Comparison of ENCODE assay signal across 8 cellular contexts in the genomic region with DNA sequence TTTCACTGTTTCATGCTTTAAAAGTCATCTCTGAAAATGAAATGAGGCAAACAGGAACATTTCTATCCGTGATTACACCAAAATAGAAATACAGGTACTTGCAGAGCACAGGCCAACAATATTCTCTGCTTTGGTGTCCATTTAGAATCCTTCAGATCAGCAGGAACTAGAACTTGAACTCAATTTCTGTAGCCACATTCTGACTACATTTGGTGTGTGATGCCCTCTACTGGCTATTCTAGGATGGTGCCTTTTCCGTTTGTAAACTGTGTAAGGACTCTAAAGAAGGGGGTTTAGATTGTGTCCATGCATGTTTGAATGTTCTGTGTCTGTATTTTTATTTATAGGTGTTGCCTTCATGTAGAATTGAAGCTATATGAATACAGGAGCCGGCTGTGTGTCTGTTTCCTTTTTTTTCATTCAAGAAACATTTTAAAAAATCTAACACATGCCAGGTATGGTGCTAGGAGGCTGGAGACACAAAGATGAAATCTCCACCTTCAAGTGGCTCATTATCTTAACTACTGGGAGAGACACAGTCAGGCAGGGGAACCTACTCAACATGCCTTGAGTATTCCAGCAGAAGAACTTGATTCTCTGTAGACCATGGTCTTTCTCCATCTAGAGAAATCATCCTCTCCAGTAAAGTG. TPM values are rescaled to one million over a fixed set of nuclear protein-coding genes. Genes with fewer than 3 reads are reported as not detected.
DNase-seq lines count a peak whose midpoint lies in the region; ATAC-seq, FAIRE-seq and TF ChIP-seq lines count a peak whose summit lies in the region.

No MANE protein-coding gene starts in this region.

- H3K4me3 ChIP-seq in DOHH2 (ENCODE audit: low read length) (no peak overlapping the region), KMS-11 (IDR thresholded peaks at IDR 0.05; ENCODE audit: insufficient read depth, low read depth, low read length) (no peak overlapping the region), OCI-LY7 (ENCODE audit: low read depth, low read length, poor library complexity, severe bottlenecking) (no peak overlapping the region), pancreas (no peak overlapping the region)

- H3K36me3 ChIP-seq in DOHH2 (ENCODE audit: control insufficient read depth, low read length) (no peaks in the 10 kb centered on the region), KMS-11 (ENCODE audit: insufficient read depth) (no peaks in the 10 kb centered on the region), OCI-LY7 (ENCODE audit: insufficient read depth, low read length) (no peaks in the 10 kb centered on the region), pancreas (no peaks in the 10 kb centered on the region)

- TF ChIP-seq CTCF in DOHH2 (IDR thresholded peaks at IDR 0.05; ENCODE audit: low read depth, low read length, poor library complexity, severe bottlenecking) (peak; percentile 86), KMS-11 (conservative IDR thresholded peaks at IDR 0.05; ENCODE audit: low read depth, low read length) (peak; percentile 70), OCI-LY7 (conservative IDR thresholded peaks at IDR 0.05; ENCODE audit: low read length) (peak; percentile 96), pancreas (IDR thresholded peaks at IDR 0.05) (peak; percentile 64 to 79 (median 71))

- H3K9me2 ChIP-seq in DOHH2 (replicated peaks; ENCODE audit: control insufficient read depth, low read length), result no peaks in the 10 kb centered on the region
- no peaks in the 10 kb centered on the region for H3K9me2 ChIP-seq in OCI-LY7 (ENCODE audit: insufficient read depth, low read length)

- CTCF ChIA-PET in OCI-LY7 (lab: Charles Lee; ENCODE audit: unreplicated experiment), result no interaction called here
- CTCF ChIA-PET in activated naive CD4-positive, alpha-beta T cell treated with anti-CD3 and anti-CD28 coated beads for 36 hours (lab: Charles Lee), result interaction anchor here (0.6 to 6.8 kb wide), 19 partner anchors 9 to 504 kb away, joined by 3 to 52 read pairs (median 4); no protein-coding TSS in a partner anchor

- no peak overlapping the region for H3K4me3 Mint-ChIP-seq in activated naive CD4-positive, alpha-beta T cell treated with anti-CD3 and anti-CD28 coated beads for 36 hours

- no peaks in the 10 kb centered on the region for H3K36me3 Mint-ChIP-seq in activated naive CD4-positive, alpha-beta T cell treated with anti-CD3 and anti-CD28 coated beads for 36 hours (ENCODE audit: low read depth)

- H3K27ac ChIP-seq in DOHH2 (ENCODE audit: low read depth, low read length) (no peak overlapping the region), KMS-11 (no peak overlapping the region), OCI-LY7 (ENCODE audit: low read depth, low read length, poor library complexity, severe bottlenecking) (no peak overlapping the region), pancreas (no peak overlapping the region)

- peak; percentile 94 for FAIRE-seq in pancreas (lab: Jason Lieb, UNC)

- ATAC-seq in GM21717 (IDR thresholded peaks at IDR 0.05; ENCODE audit: unreplicated experiment), result peak; percentile 73
- ATAC-seq in pancreas, result peak; percentile 86 to 98 (median 94)
- ATAC-seq in GM18520 (IDR thresholded peaks at IDR 0.05; ENCODE audit: unreplicated experiment), result no peak

- H3K4me2 ChIP-seq in DOHH2 (ENCODE audit: low read length), result no peak overlapping the region
- H3K4me2 ChIP-seq in KMS-11, result no peak overlapping the region
- no peak overlapping the region for H3K4me2 ChIP-seq in OCI-LY7 (ENCODE audit: low read length)

- no peaks in the 10 kb centered on the region for H3K27me3 Mint-ChIP-seq in activated naive CD4-positive, alpha-beta T cell treated with anti-CD3 and anti-CD28 coated beads for 36 hours (ENCODE audit: low read depth)

- H2AFZ ChIP-seq in KMS-11 (ENCODE audit: low read depth), result no peak overlapping the region
- no peak overlapping the region for H2AFZ ChIP-seq in OCI-LY7 (ENCODE audit: low read length)

- no peak overlapping the region for H3K9ac ChIP-seq in KMS-11

- BruUV-seq in OCI-LY7 (replicated peaks; lab: Mats Ljungman, UMichigan), result no TSS peak

- no peaks in the 10 kb centered on the region for H3F3A ChIP-seq in DOHH2 (ENCODE audit: control insufficient read depth, insufficient read depth)

- H3K4me1 Mint-ChIP-seq in activated naive CD4-positive, alpha-beta T cell treated with anti-CD3 and anti-CD28 coated beads for 36 hours (ENCODE audit: low read depth), result peaks cover 12% of the 10 kb centered on the region

- peaks cover 11% of the 10 kb centered on the region for H3K4me1 ChIP-seq in DOHH2 (ENCODE audit: control insufficient read depth, low read length)
- H3K4me1 ChIP-seq in KMS-11 (ENCODE audit: low read depth, poor library complexity, severe bottlenecking), result no peaks in the 10 kb centered on the region
- H3K4me1 ChIP-seq in OCI-LY7 (ENCODE audit: insufficient read depth, low read length, poor library complexity, severe bottlenecking), result peaks cover 8% of the 10 kb centered on the region
- H3K4me1 ChIP-seq in pancreas, result peaks cover 0 to 11% (median 0%) of the 10 kb centered on the region in 3 donors

- H3K9me3 ChIP-seq in DOHH2 (ENCODE audit: control insufficient read depth, insufficient read depth, low read length) (no peaks in the 10 kb centered on the region), OCI-LY7 (ENCODE audit: low read length) (no peaks in the 10 kb centered on the region), pancreas (no peaks in the 10 kb centered on the region)

- H3K27me3 ChIP-seq in DOHH2 (ENCODE audit: control insufficient read depth, low read length) (peaks cover 4% of the 10 kb centered on the region), KMS-11 (ENCODE audit: insufficient read depth, low read depth) (no peaks in the 10 kb centered on the region), pancreas (no peaks in the 10 kb centered on the region)

- H4K20me1 ChIP-seq in DOHH2 (ENCODE audit: control insufficient read depth, insufficient read depth, low read depth, low read length) (no peaks in the 10 kb centered on the region), KMS-11 (ENCODE audit: insufficient read depth) (no peaks in the 10 kb centered on the region), OCI-LY7 (ENCODE audit: insufficient read depth, low read length) (no peaks in the 10 kb centered on the region)

- H3K27ac Mint-ChIP-seq in activated naive CD4-positive, alpha-beta T cell treated with anti-CD3 and anti-CD28 coated beads for 36 hours, result no peak overlapping the region

- WGBS in pancreas, 2 donors, result 1 to 3% methylated on average over 3 of the region's 3 CpGs

- DNase-seq in OCI-LY7 (ENCODE audit: low spot score) (peak; percentile 81), germinal center (ENCODE audit: low spot score) (peak; percentile 70), pancreas (peak in 3 of 6 donors; percentile 24 to 66 (median 41))
- DNase-seq in activated naive CD4-positive, alpha-beta T cell treated with anti-CD3 and anti-CD28 coated beads for 36 hours, result peak; percentile 68

- no peaks in the 10 kb centered on the region for H3K79me2 ChIP-seq in DOHH2 (ENCODE audit: control insufficient read depth, low read length)
- no peaks in the 10 kb centered on the region for H3K79me2 ChIP-seq in KMS-11 (ENCODE audit: insufficient read depth, low read depth)
- H3K79me2 ChIP-seq in OCI-LY7 (ENCODE audit: insufficient read depth, low read depth, low read length), result no peaks in the 10 kb centered on the region

- intact Hi-C loops in OCI-LY7 (cut with micrococcal nuclease; ENCODE audit: unreplicated experiment) (loop anchor here (1.0 to 10.0 kb wide), 2 partner anchors 183 to 502 kb away; no protein-coding TSS in a partner anchor), pancreas (cut with DNase I) (loop anchor here (5.0 to 10.0 kb wide), 3 partner anchors 180 to 185 kb away; no protein-coding TSS in a partner anchor)
- intact Hi-C loops in activated naive CD4-positive, alpha-beta T cell treated with anti-CD3 and anti-CD28 coated beads for 36 hours (cut with micrococcal nuclease), result loop anchor here (1.0 to 2.0 kb wide), 7 partner anchors 34 to 504 kb away; no protein-coding TSS in a partner anchor

- POLR2A ChIA-PET in OCI-LY7 (lab: Charles Lee), result interaction anchor here (0.6 kb wide), 3 partner anchors 9 to 216 kb away, joined by 3 to 9 read pairs (median 3); no protein-coding TSS in a partner anchor

- H3K9me3 Mint-ChIP-seq in activated naive CD4-positive, alpha-beta T cell treated with anti-CD3 and anti-CD28 coated beads for 36 hours, result no peaks in the 10 kb centered on the region

RNA-seq across cellular contexts. Expression of a gene that starts 7.6 kb away (rescaled TPM):
- 10.5 and 11.5 TPM in 2 replicates for total RNA-seq in OCI-LY7 (2014; rRNA removed; shearing (Covaris generic))
- total RNA-seq in OCI-LY7 (2022) (43.5 and 45.5 TPM in 2 replicates), pancreas (10 to 100 TPM in 5 of 6 donors, 1 to 10 TPM in 1; 9.6 to 14.8 (median 10.8) TPM)
- total RNA-seq in activated naive CD4-positive, alpha-beta T cell treated with anti-CD3 and anti-CD28 coated beads for 36 hours, result 10 to 100 TPM; 17.4 to 17.9 TPM
- polyA plus RNA-seq in pancreas, result 10 to 100 TPM in 1 of 2 donors, 1 to 10 TPM in 1; 8.8 to 10.4 TPM
